In genomic region chr17:16211601-16212000, GRCh38 we compare ENCODE assay signal across 28 cellular contexts. TPM values are rescaled to one million over a fixed set of nuclear protein-coding genes. Genes with fewer than 3 reads are reported as not detected.
DNase-seq lines count a peak whose midpoint lies in the region; ATAC-seq and TF ChIP-seq lines count a peak whose summit lies in the region.
"Had no signal": no experiment of that assay in that cellular context is flagged by ENCODE, and none has a peak within 500 bp of the region (broad histone marks: within the 10 kb centered on the region; RNA-seq: fewer than 3 reads in every experiment).

No MANE protein-coding gene starts in this region.

- H3K27ac ChIP-seq in SK-N-MC (peak overlapping the region; percentile 87), osteoblast (ENCODE audit: low read depth, low read length) (no peak overlapping the region), gastroesophageal sphincter (no peak overlapping the region)
- H3K27ac ChIP-seq: colonic mucosa, gastrocnemius medialis, left lung, RWPE1, skin epidermis, stomach, tibial artery had no signal

- H3K4me3 Mint-ChIP-seq in activated naive CD8-positive, alpha-beta T cell: no peak overlapping the region
- H3K4me3 Mint-ChIP-seq in activated naive CD8-positive, alpha-beta T cell treated with anti-CD3 and anti-CD28 coated beads for 36 hours: no peak overlapping the region
- H3K4me3 Mint-ChIP-seq: CD14-positive monocyte; GM23338; HFFc6; T-helper 1 cell treated with Interleukin-12 subunit alpha and Interleukin-12 subunit beta and Interleukin-4 antibody, amounts not matched to agents 30 μg/mL and 1 μg/mL, for 36 hours had no signal

- DNase-seq in activated naive CD8-positive, alpha-beta T cell treated with anti-CD3 and anti-CD28 coated beads for 36 hours: no peak
- DNase-seq in SK-N-MC (ENCODE audit: low read depth, low spot score): no peak
- peak; percentile 74 for DNase-seq in fibroblast of peridontal ligament (ENCODE audit: extremely low read depth)
- no peak for DNase-seq in osteoblast (ENCODE audit: insufficient read length, low spot score, missing footprints)
- no peak for DNase-seq in NCI-H2227 (lab: John Stamatoyannopoulos, UW; ENCODE audit: unreplicated experiment)
- DNase-seq: amniotic stem cell; colonic mucosa; gastrocnemius medialis; HFFc6; Kasumi-1; left lung; mesenchymal stem cell; MV-4-11; NCI-H1436 treated with DMSO at 0.1 percent for 48 hours; NCI-H2107; NCI-H446; NCI-H82; occipital lobe; stimulated activated CD8-positive, alpha-beta memory T cell treated with anti-CD3 and anti-CD28 coated beads, Interleukin-4, amount 100 ng/mL, for 48 hours; stomach; tibial artery had no signal

- H3K9ac ChIP-seq in SK-N-MC (ENCODE audit: insufficient read length): peak overlapping the region; percentile 15

- H3K4me1 ChIP-seq in osteoblast (ENCODE audit: insufficient read depth, low read length) (peaks cover 18% of the 10 kb centered on the region), gastroesophageal sphincter (peaks cover 0 to 75% (median 7%) of the 10 kb centered on the region in 3 donors)
- H3K4me1 ChIP-seq: colonic mucosa had no signal

- peaks cover 95% of the 10 kb centered on the region for H3K79me2 ChIP-seq in osteoblast (ENCODE audit: insufficient read depth, low read length)

- peaks cover 49% of the 10 kb centered on the region for H3K4me1 Mint-ChIP-seq in activated naive CD8-positive, alpha-beta T cell (ENCODE audit: low read depth)
- H3K4me1 Mint-ChIP-seq in activated naive CD8-positive, alpha-beta T cell treated with anti-CD3 and anti-CD28 coated beads for 36 hours: peaks cover 34% of the 10 kb centered on the region

- TF ChIP-seq EP300 in gastroesophageal sphincter (IDR thresholded peaks at IDR 0.05): no peak

- TF ChIP-seq CTCF in osteoblast (IDR thresholded peaks at IDR 0.05; ENCODE audit: extremely low read depth, low read depth, low read length) (no peak), gastroesophageal sphincter (IDR thresholded peaks at IDR 0.05) (no peak)

- TF ChIP-seq POLR2A in gastroesophageal sphincter (IDR thresholded peaks at IDR 0.05): no peak

- no peaks in the 10 kb centered on the region for H3K27me3 Mint-ChIP-seq in activated naive CD8-positive, alpha-beta T cell
- H3K27me3 Mint-ChIP-seq in activated naive CD8-positive, alpha-beta T cell treated with anti-CD3 and anti-CD28 coated beads for 36 hours: no peaks in the 10 kb centered on the region

- H3K4me3 ChIP-seq in SK-N-MC (peak overlapping the region; percentile 30; the same call in 1 of the 2 replicates), osteoblast (ENCODE audit: insufficient read depth, low read length) (no peak overlapping the region), gastroesophageal sphincter (no peak overlapping the region)
- H3K4me3 ChIP-seq: colonic mucosa, gastrocnemius medialis, GM23338, left lung, skin epidermis, stomach, tibial artery had no signal

- no peaks in the 10 kb centered on the region for H3K36me3 ChIP-seq in SK-N-MC (ENCODE audit: insufficient read depth, low read length)
- H3K36me3 ChIP-seq in osteoblast (ENCODE audit: insufficient read depth, low read length): no peaks in the 10 kb centered on the region
- no peaks in the 10 kb centered on the region for H3K36me3 ChIP-seq in gastroesophageal sphincter
- H3K36me3 ChIP-seq: colonic mucosa, gastrocnemius medialis, left lung, stomach had no signal

- H4K20me1 ChIP-seq in osteoblast (ENCODE audit: insufficient read depth, low read length): peaks cover 27% of the 10 kb centered on the region

- no peaks in the 10 kb centered on the region for H3K9me3 Mint-ChIP-seq in activated naive CD8-positive, alpha-beta T cell (ENCODE audit: low read depth)
- H3K9me3 Mint-ChIP-seq in activated naive CD8-positive, alpha-beta T cell treated with anti-CD3 and anti-CD28 coated beads for 36 hours: no peaks in the 10 kb centered on the region
- H3K9me3 Mint-ChIP-seq: GM23338; HFFc6; T-helper 1 cell treated with Interleukin-12 subunit alpha and Interleukin-12 subunit beta and Interleukin-4 antibody, amounts not matched to agents 30 μg/mL and 1 μg/mL, for 36 hours had no signal

- H3K27me3 ChIP-seq in osteoblast (ENCODE audit: insufficient read depth, low read length) (no peaks in the 10 kb centered on the region), gastroesophageal sphincter (no peaks in the 10 kb centered on the region)
- H3K27me3 ChIP-seq: colonic mucosa, gastrocnemius medialis, left lung, stomach, tibial artery had no signal

- no peak for ATAC-seq in gastroesophageal sphincter
- ATAC-seq: gastrocnemius medialis, GM23338, left lung had no signal

- peak overlapping the region; percentile 46 for H3K27ac Mint-ChIP-seq in activated naive CD8-positive, alpha-beta T cell
- H3K27ac Mint-ChIP-seq in activated naive CD8-positive, alpha-beta T cell treated with anti-CD3 and anti-CD28 coated beads for 36 hours: no peak overlapping the region
- H3K27ac Mint-ChIP-seq: HFFc6; T-helper 1 cell treated with Interleukin-12 subunit alpha and Interleukin-12 subunit beta and Interleukin-4 antibody, amounts not matched to agents 30 μg/mL and 1 μg/mL, for 36 hours had no signal

- 72 to 90% methylated on average over 3 to 4 of the region's 4 CpGs for WGBS in gastroesophageal sphincter (ENCODE audit: low coverage in 1 of 2), 2 donors

- no peaks in the 10 kb centered on the region for H3K36me3 Mint-ChIP-seq in activated naive CD8-positive, alpha-beta T cell
- peaks cover 4% of the 10 kb centered on the region for H3K36me3 Mint-ChIP-seq in activated naive CD8-positive, alpha-beta T cell treated with anti-CD3 and anti-CD28 coated beads for 36 hours

- H3K9me3 ChIP-seq in SK-N-MC (ENCODE audit: low read depth, low read length) (no peaks in the 10 kb centered on the region), osteoblast (ENCODE audit: low read depth, low read length) (no peaks in the 10 kb centered on the region), gastroesophageal sphincter (no peaks in the 10 kb centered on the region)
- H3K9me3 ChIP-seq: colonic mucosa, gastrocnemius medialis, left lung, stomach, tibial artery had no signal

- H3K4me2 ChIP-seq in osteoblast (ENCODE audit: insufficient read depth, low read length): no peak overlapping the region
- H3K4me2 ChIP-seq: GM23338 had no signal

- H2AFZ ChIP-seq in osteoblast (ENCODE audit: low read length): no peak overlapping the region
- H2AFZ ChIP-seq: GM23338 had no signal

RNA-seq across cellular contexts. Expression of gene NCOR1, which starts 3.7 kb away (rescaled TPM):
- 100 to 1,000 TPM; 122 to 131 TPM for total RNA-seq in activated naive CD8-positive, alpha-beta T cell treated with anti-CD3 and anti-CD28 coated beads for 36 hours
- total RNA-seq in osteoblast (70.7 and 86.9 TPM in 2 replicates), gastroesophageal sphincter (100 to 1,000 TPM in 3 of 4 donors, 10 to 100 TPM in 1; 76.3 to 160 (median 108) TPM)

RNA-seq across cellular contexts. Expression of gene PIGL, which starts 5.4 kb away (rescaled TPM):
- 10 to 100 TPM; 29.9 to 31.3 TPM for total RNA-seq in activated naive CD8-positive, alpha-beta T cell treated with anti-CD3 and anti-CD28 coated beads for 36 hours
- 21.8 and 23.5 TPM in 2 replicates for total RNA-seq in osteoblast
- total RNA-seq in gastroesophageal sphincter: 10 to 100 TPM in 3 of 4 donors, 1 to 10 TPM in 1; 5.6 to 73.0 (median 29.6) TPM
